ENCODE assay signal across 9 cellular contexts in the genomic region with DNA sequence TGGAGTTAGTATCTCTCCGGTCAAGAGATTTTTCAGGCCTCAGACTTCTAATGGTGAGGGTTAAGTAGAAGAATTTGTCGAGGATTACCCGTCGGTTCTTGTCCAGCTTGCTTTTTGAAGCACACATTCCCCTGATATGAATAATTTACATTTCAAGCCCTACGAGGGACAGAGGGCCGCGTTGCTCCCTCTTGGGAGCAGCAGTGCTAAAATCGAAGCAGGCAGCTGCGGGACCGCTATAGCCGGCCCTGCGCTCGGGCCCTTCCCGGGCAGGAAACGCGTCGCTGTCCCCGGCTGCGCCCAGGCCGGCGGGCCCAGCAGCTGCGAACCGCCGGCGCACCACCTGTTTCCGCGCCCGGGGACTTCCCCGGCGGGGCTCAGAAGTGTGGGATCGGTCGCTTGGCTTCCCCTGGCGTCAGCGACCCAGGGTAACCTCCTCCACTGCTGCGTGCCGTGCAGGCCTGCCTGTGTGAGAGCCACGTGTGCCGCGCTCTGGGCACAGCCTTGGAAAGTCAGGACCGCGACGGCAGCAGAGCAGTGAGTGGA. TPM values are rescaled to one million over a fixed set of nuclear protein-coding genes. Genes with fewer than 3 reads are reported as not detected.
DNase-seq lines count a peak whose midpoint lies in the region; ATAC-seq and TF ChIP-seq lines count a peak whose summit lies in the region.
"Not testable (repeated sequence)": the region's sequence is repeated elsewhere in the genome, so short reads cannot be mapped to it uniquely, and the experiment has no call there.
"Had no signal": no experiment of that assay in that cellular context is flagged by ENCODE, and none has a peak within 500 bp of the region (broad histone marks: within the 10 kb centered on the region; RNA-seq: fewer than 3 reads in every experiment).

No MANE protein-coding gene starts in this region.

- peak overlapping the region; percentile 79 for H3K27ac ChIP-seq in HL-60 (replicated peaks)
- peak overlapping the region; percentile 58 for H3K27ac ChIP-seq in stomach smooth muscle (ENCODE audit: low read length)

- H3K36me3 Mint-ChIP-seq in osteocyte (ENCODE audit: unreplicated experiment) = peaks cover 19% of the 10 kb centered on the region

- peak; percentile 93 for ATAC-seq in GM21786 (IDR thresholded peaks at IDR 0.05; ENCODE audit: unreplicated experiment)

- H3K4me3 Mint-ChIP-seq in osteocyte (ENCODE audit: unreplicated experiment) = peak overlapping the region; percentile 53

- DNase-seq in GM06990 (ENCODE audit: extremely low read depth, insufficient read length) (peak; percentile 89), HL-60 (ENCODE audit: low read depth in 1 of 2, low spot score in 1 of 2) (peak in 1 of 2 experiments; percentile 77), T follicular helper cell (ENCODE audit: low read depth) (peak; percentile 80), glomerular visceral epithelial cell (ENCODE audit: extremely low spot score) (peak; percentile 67)
- DNase-seq in activated naive CD4-positive, alpha-beta T cell (lab: John Stamatoyannopoulos, UW) = peak in 3 of 4 experiments; percentile 10 to 47 (median 26)
- not testable (repeated sequence) for DNase-seq in osteocyte (ENCODE audit: extremely low spot score, unreplicated experiment)

- not testable (repeated sequence) for H3K9me3 Mint-ChIP-seq in osteocyte (ENCODE audit: unreplicated experiment)

- H3K9me3 ChIP-seq in stomach smooth muscle (ENCODE audit: control insufficient read depth in 2 of 2, low read length in 2 of 2) = not testable (repeated sequence)

- not testable (repeated sequence) for H3K36me3 ChIP-seq in GM06990 (ENCODE audit: control insufficient read depth, insufficient read depth, low read length)
- peaks cover 20 to 21% of the 10 kb centered on the region in 2 donors for H3K36me3 ChIP-seq in stomach smooth muscle (ENCODE audit: control insufficient read depth in 2 of 2, insufficient read depth in 2 of 2, low read length in 2 of 2)

- H3K4me3 ChIP-seq in GM06990 (replicated peaks; ENCODE audit: low read depth, low read length) (peak overlapping the region; percentile 18), stomach smooth muscle (ENCODE audit: low read length in 2 of 2) (peak overlapping the region in 1 of 2 donors; percentile 29)
- H3K4me3 ChIP-seq in HL-60 (replicated peaks; ENCODE audit: insufficient read depth, low read length) = not testable (repeated sequence)

- H3K9ac ChIP-seq in stomach smooth muscle (ENCODE audit: low read length in 2 of 2) = peak overlapping the region in 1 of 2 donors; percentile 58

- not testable (repeated sequence) for H3K27me3 Mint-ChIP-seq in osteocyte (ENCODE audit: unreplicated experiment)

- not testable (repeated sequence) for H3K27me3 ChIP-seq in GM06990 (replicated peaks; ENCODE audit: control insufficient read depth, insufficient read depth, low read length); HL-60 (ENCODE audit: insufficient read depth, poor library complexity, severe bottlenecking); stomach smooth muscle (ENCODE audit: control insufficient read depth in 1 of 2, insufficient read depth in 2 of 2, low read length in 2 of 2)

- peak overlapping the region; percentile 81 for H3K27ac Mint-ChIP-seq in osteocyte (ENCODE audit: unreplicated experiment)

- not testable (repeated sequence) for H3K4me1 ChIP-seq in stomach smooth muscle (ENCODE audit: control insufficient read depth, insufficient read depth, low read length)

- TF ChIP-seq CTCF in GM06990 (IDR thresholded peaks at IDR 0.05; ENCODE audit: insufficient read depth, low read length, poor library complexity, severe bottlenecking); HL-60 (IDR thresholded peaks at IDR 0.05; ENCODE audit: insufficient read depth, low read length); osteocyte (IDR thresholded peaks at IDR 0.05): not testable (repeated sequence)

- peaks cover 21% of the 10 kb centered on the region for H3K4me1 Mint-ChIP-seq in osteocyte (ENCODE audit: unreplicated experiment)

RNA-seq across cellular contexts. Expression of gene AMZ2, which starts 11.1 kb away (rescaled TPM):
- total RNA-seq in osteocyte = 66.5 and 69.8 TPM in 2 replicates

RNA-seq across cellular contexts. Expression of gene SLC16A6, which starts 32.0 kb away (rescaled TPM):
- total RNA-seq in osteocyte = 2.1 and 2.7 TPM in 2 replicates
- total RNA-seq: SJSA1 had no signal

RNA-seq across cellular contexts. Expression of gene ARSG, which starts 32.3 kb away (rescaled TPM):
- total RNA-seq in osteocyte = 8.7 and 8.9 TPM in 2 replicates
- total RNA-seq: SJSA1 had no signal
